Comparison of ENCODE assay signal across 8 cellular contexts in genomic region chr1:29379438-29380073, GRCh38.
DNase-seq lines count a peak whose midpoint lies in the region; ATAC-seq and TF ChIP-seq lines count a peak whose summit lies in the region.

No MANE protein-coding gene starts in this region.

- intact Hi-C loops in CD4-positive, alpha-beta memory T cell (cut with micrococcal nuclease): no loop called here

- H3K9me3 Mint-ChIP-seq in activated CD8-positive, alpha-beta memory T cell treated with anti-CD3 and anti-CD28 coated beads, Interleukin-2, amount 10 ng/mL, durations not matched to agents 7 days and 5 days (ENCODE audit: low read depth): peaks cover 11% of the 10 kb centered on the region
- H3K9me3 Mint-ChIP-seq in CD4-positive, alpha-beta memory T cell: peaks cover 0 to 58% (median 40%) of the 10 kb centered on the region in 8 donors

- peak; percentile 38 for DNase-seq in activated CD8-positive, alpha-beta memory T cell treated with anti-CD3 and anti-CD28 coated beads, Interleukin-2, amount 10 ng/mL, durations not matched to agents 7 days and 5 days
- DNase-seq in activated CD8-positive, alpha-beta memory T cell treated with anti-CD3 and anti-CD28 coated beads for 24 hours: no peak
- DNase-seq in NCI-H2081 (lab: John Stamatoyannopoulos, UW): peak; percentile 4 to 55
- DNase-seq in choroid plexus epithelial cell (ENCODE audit: low read depth): peak; percentile 71
- peak; percentile 57 for DNase-seq in retina
- DNase-seq in CD4-positive, alpha-beta memory T cell: no peak

- POLR2A ChIA-PET in CD4-positive, alpha-beta memory T cell (lab: Charles Lee; ENCODE audit: partially characterized antibody): no interaction called here

- peak; percentile 80 for TF ChIP-seq CTCF in choroid plexus epithelial cell (conservative IDR thresholded peaks at IDR 0.05; ENCODE audit: low read depth, low read length)

- no peak overlapping the region for H3K27ac ChIP-seq in CD4-positive, alpha-beta memory T cell (ENCODE audit: low read depth, low read length)

- H3K27me3 ChIP-seq in CD4-positive, alpha-beta memory T cell (ENCODE audit: insufficient read depth, low read length): no peaks in the 10 kb centered on the region

- no peak for ATAC-seq in activated CD8-positive, alpha-beta memory T cell treated with anti-CD3 and anti-CD28 coated beads, Interleukin-2, amount 10 ng/mL, durations not matched to agents 7 days and 5 days
- ATAC-seq in HG02798 (IDR thresholded peaks at IDR 0.05; ENCODE audit: poor library complexity, unreplicated experiment) (no peak), esophagus mucosa (no peak)

- H3K4me3 Mint-ChIP-seq in activated CD8-positive, alpha-beta memory T cell treated with anti-CD3 and anti-CD28 coated beads, Interleukin-2, amount 10 ng/mL, durations not matched to agents 7 days and 5 days: no peak overlapping the region
- no peak overlapping the region for H3K4me3 Mint-ChIP-seq in CD4-positive, alpha-beta memory T cell

- peaks cover 0 to 4% of the 10 kb centered on the region in 2 donors for H3K9me3 ChIP-seq in CD4-positive, alpha-beta memory T cell (ENCODE audit: control insufficient read depth in 1 of 2, low read length in 2 of 2)

- no peaks in the 10 kb centered on the region for H3K4me1 ChIP-seq in CD4-positive, alpha-beta memory T cell (ENCODE audit: insufficient read depth, low read length)

- no peaks in the 10 kb centered on the region for H3K4me1 Mint-ChIP-seq in activated CD8-positive, alpha-beta memory T cell treated with anti-CD3 and anti-CD28 coated beads, Interleukin-2, amount 10 ng/mL, durations not matched to agents 7 days and 5 days
- H3K4me1 Mint-ChIP-seq in CD4-positive, alpha-beta memory T cell: no peaks in the 10 kb centered on the region

- no peak overlapping the region for H3K4me3 ChIP-seq in choroid plexus epithelial cell (ENCODE audit: low read depth, low read length)
- no peak overlapping the region for H3K4me3 ChIP-seq in CD4-positive, alpha-beta memory T cell (ENCODE audit: low read length in 2 of 2)

- CTCF ChIA-PET in activated CD8-positive, alpha-beta memory T cell treated with anti-CD3 and anti-CD28 coated beads, Interleukin-2, amount 10 ng/mL, durations not matched to agents 7 days and 5 days (lab: Charles Lee): no interaction called here
- CTCF ChIA-PET in CD4-positive, alpha-beta memory T cell (lab: Charles Lee; ENCODE audit: partially characterized antibody): no interaction called here

- no peaks in the 10 kb centered on the region for H3K36me3 ChIP-seq in CD4-positive, alpha-beta memory T cell (ENCODE audit: insufficient read depth, low read length)

- H3K27ac Mint-ChIP-seq in activated CD8-positive, alpha-beta memory T cell treated with anti-CD3 and anti-CD28 coated beads, Interleukin-2, amount 10 ng/mL, durations not matched to agents 7 days and 5 days: no peak overlapping the region
- H3K27ac Mint-ChIP-seq in CD4-positive, alpha-beta memory T cell: no peak overlapping the region

- H3K27me3 Mint-ChIP-seq in activated CD8-positive, alpha-beta memory T cell treated with anti-CD3 and anti-CD28 coated beads, Interleukin-2, amount 10 ng/mL, durations not matched to agents 7 days and 5 days: peaks cover 19% of the 10 kb centered on the region
- peaks cover 22 to 24% of the 10 kb centered on the region in 2 donors for H3K27me3 Mint-ChIP-seq in CD4-positive, alpha-beta memory T cell

- H3K36me3 Mint-ChIP-seq in activated CD8-positive, alpha-beta memory T cell treated with anti-CD3 and anti-CD28 coated beads, Interleukin-2, amount 10 ng/mL, durations not matched to agents 7 days and 5 days: peaks cover 4% of the 10 kb centered on the region
- no peaks in the 10 kb centered on the region for H3K36me3 Mint-ChIP-seq in CD4-positive, alpha-beta memory T cell

Comparison
In these comparisons a context has a peak if more than half of its experiments do, and no peak if none do; other contexts are left out.
1. DNase-seq: peak in activated CD8-positive, alpha-beta memory T cell treated with anti-CD3 and anti-CD28 coated beads, Interleukin-2, amount 10 ng/mL, durations not matched to agents 7 days and 5 days (single experiment), NCI-H2081 (2 of 2), choroid plexus epithelial cell (single experiment) and retina (single experiment); none in activated CD8-positive, alpha-beta memory T cell treated with anti-CD3 and anti-CD28 coated beads for 24 hours (single experiment) and CD4-positive, alpha-beta memory T cell (0 of 5).